In genomic region chr12:89345830-89346740, GRCh38 we compare ENCODE assay signal across 8 cellular contexts. TPM values are rescaled to one million over a fixed set of nuclear protein-coding genes. Genes with fewer than 3 reads are reported as not detected.
A peak's percentile ranks its signal among the peaks of the same experiment; 100 is the strongest.
DNase-seq lines count a peak whose midpoint lies in the region; ATAC-seq and TF ChIP-seq lines count a peak whose summit lies in the region.

No MANE protein-coding gene starts in this region.

- peak overlapping the region; percentile 72 for H3K18ac ChIP-seq in mesendoderm (ENCODE audit: low read length)

- H3K9ac ChIP-seq in SK-N-SH (no peak overlapping the region; the same call in 1 of the 2 replicates), duodenal mucosa (ENCODE audit: low read depth in 1 of 2, low read length in 2 of 2) (no peak overlapping the region), mesendoderm (ENCODE audit: low read length) (peak overlapping the region; percentile 48)

- CTCF ChIA-PET in SK-N-SH (lab: Yijun Ruan, JAX) = interaction anchor here (0.8 to 1.5 kb wide), 6 partner anchors 8 to 329 kb away, joined by 3 to 5 read pairs (median 3); no protein-coding TSS in a partner anchor

- H4K8ac ChIP-seq in mesendoderm (ENCODE audit: low read depth, low read length) = no peak overlapping the region

- peaks cover 13% of the 10 kb centered on the region for H3F3A ChIP-seq in SK-N-SH (replicated peaks; ENCODE audit: insufficient read depth)

- no peak overlapping the region for H4K5ac ChIP-seq in mesendoderm (ENCODE audit: low read length)

- whole genome bisulfite sequencing in SK-N-SH (ENCODE audit: low lambda C conversion rate) = 66% methylated on average over 10 of the region's 10 CpGs
- WGBS in mesendoderm (ENCODE audit: extremely low coverage, insufficient coverage, low lambda C conversion rate) = no CpG with 5 or more reads among the region's 10 CpGs

- intact Hi-C loops in upper lobe of right lung (cut with DNase I) = no loop called here

- TF ChIP-seq CTCF in SK-N-SH (IDR thresholded peaks at IDR 0.05) (no peak), upper lobe of right lung (IDR thresholded peaks at IDR 0.05) (no peak)

- H4K20me1 ChIP-seq in SK-N-SH (ENCODE audit: insufficient read depth) = peaks cover 39% of the 10 kb centered on the region

- H3K9me3 ChIP-seq in SK-N-SH (no peaks in the 10 kb centered on the region), duodenal mucosa (ENCODE audit: control insufficient read depth in 1 of 2, low read length in 2 of 2) (no peaks in the 10 kb centered on the region), upper lobe of right lung (no peaks in the 10 kb centered on the region)

- POLR2A ChIA-PET in SK-N-SH (lab: Yijun Ruan, JAX) = interaction anchor here (0.8 to 2.7 kb wide), 8 partner anchors 9 to 327 kb away, joined by 3 to 15 read pairs (median 4); no protein-coding TSS in a partner anchor

- H3K9me2 ChIP-seq in SK-N-SH = no peaks in the 10 kb centered on the region

- H3K56ac ChIP-seq in mesendoderm (ENCODE audit: low read length) = peak overlapping the region; percentile 72

- no peak overlapping the region for H2BK15ac ChIP-seq in mesendoderm (replicated peaks; ENCODE audit: low read depth)

- no peak overlapping the region for H3K23ac ChIP-seq in mesendoderm (ENCODE audit: low read length)

- peak; percentile 27; the same call in 1 of the 2 replicates for TF ChIP-seq RAD21 in SK-N-SH (IDR thresholded peaks at IDR 0.05; ENCODE audit: low read length)

- peaks cover 30 to 34% of the 10 kb centered on the region in 2 experiments for H3K36me3 ChIP-seq in SK-N-SH (replicated peaks in 1 of 2; ENCODE audit: control insufficient read depth in 1 of 2, insufficient read depth in 2 of 2, low read length in 1 of 2)
- peaks cover 10 to 12% of the 10 kb centered on the region in 2 donors for H3K36me3 ChIP-seq in duodenal mucosa (ENCODE audit: control insufficient read depth in 1 of 2, insufficient read depth in 2 of 2, low read length in 2 of 2)
- H3K36me3 ChIP-seq in mesendoderm (ENCODE audit: control insufficient read depth, insufficient read depth, low read length) = peaks cover 9% of the 10 kb centered on the region
- peaks cover 33% of the 10 kb centered on the region for H3K36me3 ChIP-seq in upper lobe of right lung

- H3K27me3 ChIP-seq in SK-N-SH (ENCODE audit: insufficient read depth) (no peaks in the 10 kb centered on the region), duodenal mucosa (ENCODE audit: control insufficient read depth in 1 of 2, insufficient read depth in 2 of 2, low read length in 2 of 2) (no peaks in the 10 kb centered on the region), mesendoderm (ENCODE audit: insufficient read depth, low read length, poor library complexity) (no peaks in the 10 kb centered on the region), upper lobe of right lung (no peaks in the 10 kb centered on the region)

- ATAC-seq in HG02678 (IDR thresholded peaks at IDR 0.05; ENCODE audit: unreplicated experiment) (peak; percentile 98), upper lobe of right lung (peak; percentile 84)

- peak overlapping the region; percentile 41 for H3K4me2 ChIP-seq in SK-N-SH
- no peak overlapping the region for H3K4me2 ChIP-seq in mesendoderm (ENCODE audit: low read length)

- peak overlapping the region; percentile 74 for H2BK120ac ChIP-seq in mesendoderm (ENCODE audit: low read depth, low read length)

- peaks cover 3% of the 10 kb centered on the region for H3K79me1 ChIP-seq in mesendoderm (ENCODE audit: low read length)

- TF ChIP-seq EP300 in SK-N-SH (IDR thresholded peaks at IDR 0.05; ENCODE audit: borderline replicate concordance in 1 of 2, low read depth in 1 of 2, low read length in 1 of 2) = peak in 1 of 2 experiments; percentile 63; a peak in 1 of 4 replicates

- no peak overlapping the region for H2AK5ac ChIP-seq in mesendoderm (ENCODE audit: low read length)

- H3K27ac ChIP-seq in SK-N-SH (ENCODE audit: low read depth in 2 of 2, low read length in 1 of 2) (peak overlapping the region; percentile 9 to 99; a peak in 3 of 4 replicates), duodenal mucosa (ENCODE audit: low read depth, low read length) (peak overlapping the region; percentile 37), mesendoderm (ENCODE audit: low read depth, low read length) (peak overlapping the region; percentile 93), upper lobe of right lung (peak overlapping the region; percentile 68)

- H3K4me1 ChIP-seq in SK-N-SH (ENCODE audit: control insufficient read depth in 1 of 2, insufficient read depth in 2 of 2, low read depth in 1 of 2, low read length in 1 of 2) (peaks cover 22 to 43% of the 10 kb centered on the region in 2 experiments; a peak in 3 of 4 replicates), duodenal mucosa (ENCODE audit: control insufficient read depth in 1 of 2, insufficient read depth in 2 of 2, low read length in 2 of 2) (peaks cover 48 to 50% of the 10 kb centered on the region in 2 donors), mesendoderm (ENCODE audit: control insufficient read depth, low read depth, low read length) (peaks cover 30% of the 10 kb centered on the region), upper lobe of right lung (peaks cover 49% of the 10 kb centered on the region)

- H3K4me3 ChIP-seq in SK-N-SH (ENCODE audit: low read depth in 2 of 2, low read length in 1 of 2) = no peak overlapping the region; a peak in 1 of 4 replicates
- H3K4me3 ChIP-seq in duodenal mucosa (ENCODE audit: low read depth in 1 of 2, low read length in 2 of 2) = peak overlapping the region; percentile 46 to 48
- no peak overlapping the region for H3K4me3 ChIP-seq in mesendoderm (ENCODE audit: low read length)
- H3K4me3 ChIP-seq in upper lobe of right lung = peak overlapping the region; percentile 72

- H2BK5ac ChIP-seq in mesendoderm (ENCODE audit: low read length) = no peak overlapping the region

- DNase-seq in activated naive CD4-positive, alpha-beta T cell treated with Interleukin-2 at 50 U/mL for 16 hours = peak; percentile 29
- DNase-seq in activated naive CD4-positive, alpha-beta T cell (lab: John Stamatoyannopoulos, UW) = no peak
- peak; percentile 100 for DNase-seq in MV-4-11 (lab: John Stamatoyannopoulos, UW)
- DNase-seq in SK-N-SH = peak; percentile 51
- peak; percentile 96 for DNase-seq in mesendoderm
- DNase-seq in upper lobe of right lung = peak; percentile 76

- no peak overlapping the region for H3K4ac ChIP-seq in mesendoderm (ENCODE audit: low read depth, low read length)

- H2AFZ ChIP-seq in SK-N-SH (ENCODE audit: low read depth) = no peak overlapping the region

- H3K79me2 ChIP-seq in SK-N-SH (ENCODE audit: insufficient read depth) (peaks cover 39% of the 10 kb centered on the region), mesendoderm (ENCODE audit: control insufficient read depth, insufficient read depth, low read length) (peaks cover 24% of the 10 kb centered on the region)

TF ChIP-seq in SK-N-SH, 30 proteins besides CTCF, POLR2A, EP300 and RAD21:
- no peak for TF ChIP-seq SIN3A (IDR thresholded peaks at IDR 0.05; ENCODE audit: borderline replicate concordance, low read depth, low read length)
- 0 out of 2 replicates have a peak, but pooled peaks have one; percentile 22 for TF ChIP-seq TEAD4 (IDR thresholded peaks at IDR 0.05; ENCODE audit: borderline replicate concordance, insufficient read depth)
- peak; percentile 13 for TF ChIP-seq CHD2 (IDR thresholded peaks at IDR 0.05; ENCODE audit: low read length, partially characterized antibody)
- TF ChIP-seq JUND (IDR thresholded peaks at IDR 0.05) = 0 out of 2 replicates have a peak, but pooled peaks have one; percentile 22
- TF ChIP-seq MXI1 (IDR thresholded peaks at IDR 0.05; ENCODE audit: low read depth, low read length) = no peak
- TF ChIP-seq NFIC (IDR thresholded peaks at IDR 0.05; ENCODE audit: borderline replicate concordance) = peak; percentile 76
- peak; percentile 33 for TF ChIP-seq RCOR1 (IDR thresholded peaks at IDR 0.05; ENCODE audit: low read length)
- TF ChIP-seq TCF12 (IDR thresholded peaks at IDR 0.05) = peak; percentile 78
- no peak for TF ChIP-seq MEF2A (IDR thresholded peaks at IDR 0.05; ENCODE audit: borderline replicate concordance, low read depth)
- TF ChIP-seq FOXJ3 (CRISPR knock-in tag; IDR thresholded peaks at IDR 0.05) = peak; percentile 52; the same call in 1 of the 2 replicates

RNA-seq across cellular contexts. Expression of gene DUSP6, which starts 6.2 kb away (rescaled TPM):
- 64.8 and 71.4 TPM in 2 replicates for polyA plus RNA-seq in SK-N-SH (2012; rRNA removed)
- 37.6 and 45.0 TPM in 2 replicates for polyA plus RNA-seq in SK-N-SH (2012; cell fraction: cytosol; rRNA removed)
- polyA plus RNA-seq in SK-N-SH (2012; cell fraction: nucleus; rRNA removed) = 225 and 270 TPM in 2 replicates
- polyA plus RNA-seq in mesendoderm (2013, experiment 1 of 2) = 30.5 TPM
- 30.1 TPM for polyA plus RNA-seq in mesendoderm (2013, experiment 2 of 2)
- total RNA-seq in upper lobe of right lung = 110 TPM

Comparison
In these comparisons a context has a peak if more than half of its experiments do, and no peak if none do; other contexts are left out.
1. DNase-seq: peak in activated naive CD4-positive, alpha-beta T cell treated with Interleukin-2 at 50 U/mL for 16 hours (single experiment), MV-4-11 (single experiment), SK-N-SH (single experiment), mesendoderm (single experiment) and upper lobe of right lung (single experiment); none in activated naive CD4-positive, alpha-beta T cell (0 of 4).
2. H3K27ac ChIP-seq: peak in every context shown above with its lines; median percentile 93 in mesendoderm; 68 in upper lobe of right lung; 54 in SK-N-SH; 37 in duodenal mucosa.
3. H3K4me3 ChIP-seq: peak in duodenal mucosa (2 of 2) and upper lobe of right lung (single experiment); none in SK-N-SH (0 of 2) and mesendoderm (single experiment).